Comparison of ENCODE assay signal across 15 cellular contexts in the genomic region with DNA sequence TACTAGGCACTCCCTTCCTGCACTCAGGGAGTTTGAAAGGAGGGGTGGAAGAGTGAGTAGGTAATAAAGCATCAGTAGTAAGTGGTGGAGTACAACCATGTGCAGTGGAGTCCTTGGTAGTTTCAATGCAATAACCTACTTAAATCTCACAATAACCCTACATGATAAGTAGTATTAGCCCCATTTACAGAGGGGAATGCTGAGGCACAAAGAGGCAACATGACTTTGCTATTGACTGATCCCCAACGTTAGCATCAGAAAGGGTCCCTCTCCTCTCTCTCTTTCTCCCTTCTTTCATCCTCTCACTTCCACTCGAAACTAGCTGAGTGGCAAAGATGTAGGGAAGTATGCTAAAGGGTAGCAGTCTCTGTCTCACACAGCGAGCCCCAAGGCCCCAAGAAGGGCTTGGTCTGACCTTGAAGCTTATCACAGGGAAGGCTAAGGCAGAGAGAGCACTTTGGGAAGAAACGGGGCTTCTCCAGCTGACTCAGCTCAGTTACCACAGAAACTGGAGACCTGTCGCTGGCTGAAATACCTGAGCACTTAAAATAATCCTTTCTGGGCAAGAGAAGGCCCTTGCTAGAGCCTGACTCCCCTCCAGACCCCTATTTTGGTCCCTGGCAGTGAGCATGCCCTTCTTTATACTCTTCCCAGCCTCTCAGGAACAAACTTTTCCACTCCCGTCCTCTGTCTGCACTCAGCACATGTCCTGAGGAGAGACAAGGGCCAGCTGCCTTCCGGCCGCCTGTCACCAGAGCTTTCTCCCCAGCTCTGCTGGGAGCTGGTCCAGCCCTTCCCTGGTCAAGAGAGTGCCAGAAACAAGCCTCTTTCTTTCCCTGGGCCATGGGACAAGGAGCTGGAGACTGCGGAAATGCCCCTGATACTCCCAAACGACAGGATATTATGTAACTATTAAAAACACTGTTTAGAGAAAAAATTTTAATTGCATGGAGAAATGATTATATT. TPM values are rescaled to one million over a fixed set of nuclear protein-coding genes. Genes with fewer than 3 reads are reported as not detected.
DNase-seq lines count a peak whose midpoint lies in the region; ATAC-seq, FAIRE-seq and TF ChIP-seq lines count a peak whose summit lies in the region.
"Had no signal": no experiment of that assay in that cellular context is flagged by ENCODE, and none has a peak within 500 bp of the region (broad histone marks: within the 10 kb centered on the region; RNA-seq: fewer than 3 reads in every experiment).

No MANE protein-coding gene starts in this region.

- peak; percentile 38 for ATAC-seq in GM23338
- ATAC-seq in sciatic nerve: peak; percentile 89
- ATAC-seq in HG02884 (IDR thresholded peaks at IDR 0.05; ENCODE audit: unreplicated experiment): no peak

- no peaks in the 10 kb centered on the region for H3K9me3 Mint-ChIP-seq in GM23338
- H3K9me3 Mint-ChIP-seq in chondrocyte (ENCODE audit: low read depth): no peaks in the 10 kb centered on the region
- H3K9me3 Mint-ChIP-seq: activated naive CD4-positive, alpha-beta T cell treated with anti-CD3 and anti-CD28 coated beads, Interleukin-2, amount 50 U/mL, for 24 hours had no signal

- H4K20me1 ChIP-seq in GM23338 (replicated peaks; ENCODE audit: insufficient read depth) (no peaks in the 10 kb centered on the region), keratinocyte (ENCODE audit: control insufficient read depth, extremely low read depth, insufficient read depth, low read length) (peaks cover 68% of the 10 kb centered on the region)
- H4K20me1 ChIP-seq: BLaER1 treated with 17β-estradiol and CSF1 and Interleukin-3, amounts not matched to agents 10 nM and 100 nM had no signal

- no peak overlapping the region for H3K4me3 Mint-ChIP-seq in GM23338
- H3K4me3 Mint-ChIP-seq in chondrocyte (ENCODE audit: unreplicated experiment): no peak overlapping the region
- H3K4me3 Mint-ChIP-seq: activated naive CD4-positive, alpha-beta T cell treated with anti-CD3 and anti-CD28 coated beads, Interleukin-2, amount 50 U/mL, for 24 hours had no signal

- no peaks in the 10 kb centered on the region for H3K9me1 ChIP-seq in keratinocyte (ENCODE audit: control insufficient read depth, extremely low read depth, insufficient read depth, low read length)

- H3K9me2 ChIP-seq in GM23338 (ENCODE audit: insufficient read depth): peaks cover 8% of the 10 kb centered on the region; the same call in 1 of the 2 replicates

- TF ChIP-seq CTCF in GM23338 (conservative IDR thresholded peaks at IDR 0.05; ENCODE audit: low read depth in 2 of 2): no peak
- no peak for TF ChIP-seq CTCF in chondrocyte (IDR thresholded peaks at IDR 0.05)
- no peak for TF ChIP-seq CTCF in keratinocyte (optimal IDR thresholded peaks at IDR 0.05 in 1 of 3, IDR thresholded peaks at IDR 0.05 in 1 of 3, conservative IDR thresholded peaks at IDR 0.05 in 1 of 3; ENCODE audit: extremely low read depth in 1 of 3, insufficient read depth in 2 of 3, low read length in 3 of 3)

- H3K27ac ChIP-seq in GM23338 (ENCODE audit: low read depth) (no peak overlapping the region), keratinocyte (ENCODE audit: control insufficient read depth, insufficient read depth, low read length) (peak overlapping the region; percentile 31)

- FAIRE-seq in keratinocyte (lab: Jason Lieb, UNC): peak; percentile 62
- FAIRE-seq: GM18507, H54, TTC549 had no signal

- H3K27ac Mint-ChIP-seq in GM23338 (peak overlapping the region; percentile 56; the same call in 1 of the 2 replicates), chondrocyte (ENCODE audit: unreplicated experiment) (peak overlapping the region; percentile 76)
- H3K27ac Mint-ChIP-seq: activated naive CD4-positive, alpha-beta T cell treated with anti-CD3 and anti-CD28 coated beads, Interleukin-2, amount 50 U/mL, for 24 hours had no signal

- DNase-seq in GM23338 (ENCODE audit: low spot score) (no peak), chondrocyte (ENCODE audit: low spot score) (no peak), keratinocyte (ENCODE audit: low read depth, low spot score) (peak; percentile 52), sciatic nerve (ENCODE audit: low spot score) (peak; percentile 76), NCI-H2196 (lab: John Stamatoyannopoulos, UW; ENCODE audit: unreplicated experiment) (no peak), KG1 (lab: John Stamatoyannopoulos, UW) (no peak)
- DNase-seq in activated CD4-positive, alpha-beta T cell treated with anti-CD3 and anti-CD28 coated beads, Interleukin-2, amount 50 U/mL, for 48 hours: no peak
- DNase-seq: NCI-H446 treated with DMSO at 0.1 percent for 48 hours had no signal

- H3K4me3 ChIP-seq in GM23338 (no peak overlapping the region), keratinocyte (ENCODE audit: control insufficient read depth in 2 of 3, extremely low read depth in 1 of 3, insufficient read depth in 2 of 3, low read depth in 1 of 3, low read length in 3 of 3) (no peak overlapping the region)
- H3K4me3 ChIP-seq: BLaER1 treated with 17β-estradiol and CSF1 and Interleukin-3, amounts not matched to agents 10 nM and 100 nM had no signal

- H3K4me1 Mint-ChIP-seq in GM23338 (peaks cover 3% of the 10 kb centered on the region), chondrocyte (ENCODE audit: low read depth) (peaks cover 19% of the 10 kb centered on the region)
- H3K4me1 Mint-ChIP-seq: activated naive CD4-positive, alpha-beta T cell treated with anti-CD3 and anti-CD28 coated beads, Interleukin-2, amount 50 U/mL, for 24 hours had no signal

- no peaks in the 10 kb centered on the region for H3F3A ChIP-seq in GM23338 (replicated peaks; ENCODE audit: low read depth)

- intact Hi-C loops in sciatic nerve (cut with DNase I): no loop called here

- H2AFZ ChIP-seq in GM23338 (peak overlapping the region; percentile 97), keratinocyte (ENCODE audit: control insufficient read depth, low read length) (no peak overlapping the region)

- H3K36me3 Mint-ChIP-seq in GM23338 (ENCODE audit: low read depth): no peaks in the 10 kb centered on the region
- H3K36me3 Mint-ChIP-seq in chondrocyte (ENCODE audit: low read depth): peaks cover under 1% of the 10 kb centered on the region
- H3K36me3 Mint-ChIP-seq: activated naive CD4-positive, alpha-beta T cell treated with anti-CD3 and anti-CD28 coated beads, Interleukin-2, amount 50 U/mL, for 24 hours had no signal

- H3K4me2 ChIP-seq in GM23338 (no peak overlapping the region), keratinocyte (ENCODE audit: control insufficient read depth, extremely low read depth, insufficient read depth, low read depth, low read length) (no peak overlapping the region)

- H3K79me2 ChIP-seq in GM23338 (replicated peaks; ENCODE audit: insufficient read depth) (no peaks in the 10 kb centered on the region), keratinocyte (ENCODE audit: control insufficient read depth, insufficient read depth, low read length) (peaks cover 63% of the 10 kb centered on the region)

- H3K9me3 ChIP-seq in keratinocyte (ENCODE audit: control insufficient read depth, low read depth, low read length): no peaks in the 10 kb centered on the region
- H3K9me3 ChIP-seq: BLaER1 treated with 17β-estradiol and CSF1 and Interleukin-3, amounts not matched to agents 10 nM and 100 nM had no signal

- dilution Hi-C loops in keratinocyte (cut with MboI; ENCODE audit: extremely low pct_ligation_motif_present, low sequenced_read_pairs): no loop called here

- H3K27me3 Mint-ChIP-seq in GM23338 (ENCODE audit: insufficient read depth, low read depth, poor library complexity): peaks cover under 1% of the 10 kb centered on the region
- H3K27me3 Mint-ChIP-seq in chondrocyte (ENCODE audit: low read depth): peaks cover 3% of the 10 kb centered on the region
- H3K27me3 Mint-ChIP-seq: activated naive CD4-positive, alpha-beta T cell treated with anti-CD3 and anti-CD28 coated beads, Interleukin-2, amount 50 U/mL, for 24 hours had no signal

- peak overlapping the region; percentile 8 for H3K9ac ChIP-seq in keratinocyte (ENCODE audit: control insufficient read depth, extremely low read depth, insufficient read depth, low read length)

- no peaks in the 10 kb centered on the region for H3K36me3 ChIP-seq in GM23338 (ENCODE audit: insufficient read depth)
- H3K36me3 ChIP-seq in keratinocyte (ENCODE audit: control insufficient read depth in 2 of 2, extremely low read depth in 1 of 2, insufficient read depth in 2 of 2, low read length in 2 of 2): peaks cover 47 to 78% of the 10 kb centered on the region in 2 experiments

- no peaks in the 10 kb centered on the region for H3K27me3 ChIP-seq in GM23338 (ENCODE audit: insufficient read depth)
- no peaks in the 10 kb centered on the region for H3K27me3 ChIP-seq in keratinocyte (ENCODE audit: control insufficient read depth, extremely low read depth, insufficient read depth, low read length)
- H3K27me3 ChIP-seq: BLaER1 treated with 17β-estradiol and CSF1 and Interleukin-3, amounts not matched to agents 10 nM and 100 nM had no signal

- H3K4me1 ChIP-seq in GM23338 (ENCODE audit: insufficient read depth) (peaks cover 5% of the 10 kb centered on the region; the same call in 1 of the 2 replicates), keratinocyte (ENCODE audit: control insufficient read depth, extremely low read depth, insufficient read depth, low read length) (peaks cover 20% of the 10 kb centered on the region)

RNA-seq across cellular contexts. Expression of a gene that starts 10.7 kb away (rescaled TPM):
- total RNA-seq in GM23338 (2014; rRNA removed; shearing (Covaris generic)): 0.52 and 0.93 TPM in 2 replicates
- polyA plus RNA-seq in GM23338 (2016; fragmentation: Nextera tagmentation; extraction: Ambion mirVana) (0.05 and 0.19 TPM in 2 replicates), keratinocyte (659 to 1,206 TPM (median 953 TPM) in 3 replicates)
- total RNA-seq in chondrocyte (5.5 to 6.5 TPM (median 6.3 TPM) in 3 replicates), sciatic nerve (2.8 TPM)
- polyA plus RNA-seq in keratinocyte (2011; ENCODE audit: low read depth): 649 TPM
- polyA plus RNA-seq in keratinocyte (2011; cell fraction: cytosol; rRNA removed): 240 and 422 TPM in 2 replicates
- 2,965 and 3,376 TPM in 2 replicates for polyA plus RNA-seq in keratinocyte (2011; cell fraction: nucleus; rRNA removed)
- 638 and 1,913 TPM in 2 replicates for polyA plus RNA-seq in keratinocyte (2012; ENCODE audit: low replicate concordance)
- polyA minus RNA-seq in keratinocyte: 1,171 to 2,790 TPM (median 1,215 TPM) in 3 replicates
- 1,139 TPM for polyA minus RNA-seq in keratinocyte (2011; cell fraction: cytosol; rRNA and poly(A)+ RNA removed)
- polyA minus RNA-seq in keratinocyte (2011; cell fraction: nucleus; rRNA and poly(A)+ RNA removed): 3,983 and 4,160 TPM in 2 replicates

RNA-seq across cellular contexts. Expression of a gene that starts 33.7 kb away (rescaled TPM):
- total RNA-seq in GM23338 (2014; rRNA removed; shearing (Covaris generic)): 0.43 and 3.2 TPM in 2 replicates
- polyA plus RNA-seq in GM23338 (2016; fragmentation: Nextera tagmentation; extraction: Ambion mirVana) (6.0 and 8.2 TPM in 2 replicates), keratinocyte (31.1 to 60.5 TPM (median 46.2 TPM) in 3 replicates)
- total RNA-seq in chondrocyte (0.65 to 1.0 TPM (median 0.69 TPM) in 3 replicates), sciatic nerve (93.0 TPM)
- polyA plus RNA-seq in keratinocyte (2011; ENCODE audit: low read depth): 2.0 TPM
- 45.2 and 67.2 TPM in 2 replicates for polyA plus RNA-seq in keratinocyte (2011; cell fraction: cytosol; rRNA removed)
- polyA plus RNA-seq in keratinocyte (2011; cell fraction: nucleus; rRNA removed): 31.3 and 33.3 TPM in 2 replicates
- polyA plus RNA-seq in keratinocyte (2012; ENCODE audit: low replicate concordance): 3.9 and 107 TPM in 2 replicates
- polyA minus RNA-seq in keratinocyte: 10.4 to 24.7 TPM (median 10.7 TPM) in 3 replicates
- polyA minus RNA-seq in keratinocyte (2011; cell fraction: cytosol; rRNA and poly(A)+ RNA removed): 65.2 TPM
- polyA minus RNA-seq in keratinocyte (2011; cell fraction: nucleus; rRNA and poly(A)+ RNA removed): 10.7 and 14.3 TPM in 2 replicates
- total RNA-seq: HT1080 had no signal

RNA-seq across cellular contexts. Expression of a gene that starts 58.0 kb away (rescaled TPM):
- total RNA-seq in GM23338 (2014; rRNA removed; shearing (Covaris generic)): 0.76 and 2.8 TPM in 2 replicates
- polyA plus RNA-seq in GM23338 (2016; fragmentation: Nextera tagmentation; extraction: Ambion mirVana) (0.09 and 0.32 TPM in 2 replicates), keratinocyte (0.02 TPM in 1 of 3 replicates, not detected in the others)
- total RNA-seq in chondrocyte (not detected in 3 replicates), sciatic nerve (0.18 TPM)
- not detected for polyA plus RNA-seq in keratinocyte (2011; ENCODE audit: low read depth)
- not detected in 2 replicates for polyA plus RNA-seq in keratinocyte (2011; cell fraction: cytosol; rRNA removed)
- polyA plus RNA-seq in keratinocyte (2011; cell fraction: nucleus; rRNA removed): not detected in 2 replicates
- polyA plus RNA-seq in keratinocyte (2012; ENCODE audit: low replicate concordance): 0.11 TPM in 1 of 2 replicates, not detected in the other
- polyA minus RNA-seq in keratinocyte: not detected in 3 replicates
- not detected for polyA minus RNA-seq in keratinocyte (2011; cell fraction: cytosol; rRNA and poly(A)+ RNA removed)
- not detected in 2 replicates for polyA minus RNA-seq in keratinocyte (2011; cell fraction: nucleus; rRNA and poly(A)+ RNA removed)
- total RNA-seq: HT1080 had no signal

Comparison
In these comparisons a context has a peak if more than half of its experiments do, and no peak if none do; other contexts are left out.
1. DNase-seq: peak in keratinocyte (single experiment) and sciatic nerve (single experiment); none in GM23338 (single experiment), chondrocyte (single experiment), activated CD4-positive, alpha-beta T cell treated with anti-CD3 and anti-CD28 coated beads, Interleukin-2, amount 50 U/mL, for 48 hours (0 of 2), NCI-H2196 (single experiment) and KG1 (single experiment).
2. RNA of a gene that starts 33.7 kb away (total RNA-seq): 93.0 TPM in sciatic nerve (single experiment); 0.43 to 3.2 TPM in GM23338 and 0.65 to 1.0 TPM in chondrocyte; every median in the first group is over 10 times any median in the second.